In genomic region chr15:58568157-58568571, GRCh38 we compare ENCODE assay signal across 9 cellular contexts.
DNase-seq lines count a peak whose midpoint lies in the region; ATAC-seq, FAIRE-seq and TF ChIP-seq lines count a peak whose summit lies in the region.
"Had no signal": no experiment of that assay in that cellular context is flagged by ENCODE, and none has a peak within 500 bp of the region (broad histone marks: within the 10 kb centered on the region; RNA-seq: fewer than 3 reads in every experiment).

No MANE protein-coding gene starts in this region.

- H2BK120ac ChIP-seq in neuronal stem cell (ENCODE audit: low read depth, low read length) = no peak overlapping the region

- H3K79me2 ChIP-seq in GM12878 (ENCODE audit: control insufficient read depth, insufficient read depth, low read length) = no peaks in the 10 kb centered on the region

- peaks cover 3% of the 10 kb centered on the region for H3K4me1 ChIP-seq in GM12878 (ENCODE audit: control insufficient read depth, insufficient read depth, low read length)
- peaks cover 2 to 7% of the 10 kb centered on the region in 2 donors for H3K4me1 ChIP-seq in neuronal stem cell (ENCODE audit: control insufficient read depth in 2 of 2, insufficient read depth in 1 of 2, low read depth in 1 of 2, low read length in 2 of 2)
- H3K4me1 ChIP-seq: upper lobe of left lung had no signal

- no peak overlapping the region for H3K23ac ChIP-seq in neuronal stem cell (ENCODE audit: low read depth, low read length, poor library complexity)

- no peak for FAIRE-seq in GM12878 (lab: Jason Lieb, UNC)

- H3K27me3 ChIP-seq in GM12878 (replicated peaks in 1 of 2; ENCODE audit: control insufficient read depth in 2 of 2, insufficient read depth in 2 of 2, low read length in 1 of 2) = no peaks in the 10 kb centered on the region
- H3K27me3 ChIP-seq in neuronal stem cell (ENCODE audit: control insufficient read depth in 3 of 3, insufficient read depth in 3 of 3, low read depth in 1 of 3, low read length in 3 of 3) = peaks cover 0 to 2% (median 0%) of the 10 kb centered on the region in 3 experiments
- H3K27me3 ChIP-seq: upper lobe of left lung had no signal

- no peak for TF ChIP-seq POLR2A in GM12878 (IDR thresholded peaks at IDR 0.05; ENCODE audit: low read depth, low read length)

- no peak overlapping the region for H3K18ac ChIP-seq in neuronal stem cell (ENCODE audit: low read length)

- H2AK5ac ChIP-seq in neuronal stem cell (ENCODE audit: low read depth, low read length) = no peak overlapping the region

- intact Hi-C loops in GM12878 (cut with micrococcal nuclease; ENCODE audit: unreplicated experiment) = no loop called here

- no peak overlapping the region for H2BK5ac ChIP-seq in neuronal stem cell (ENCODE audit: low read length)

- H3K27ac ChIP-seq in GM12878 (ENCODE audit: control insufficient read depth, insufficient read depth) = no peak overlapping the region; the same call in 1 of the 2 replicates
- H3K27ac ChIP-seq in neuronal stem cell (replicated peaks; ENCODE audit: low read length) = no peak overlapping the region
- H3K27ac ChIP-seq: upper lobe of left lung had no signal

- no peak overlapping the region for H2BK12ac ChIP-seq in neuronal stem cell (ENCODE audit: low read length)

- POLR2A ChIA-PET in GM12878 (lab: Charles Lee) = no interaction called here

- H3K4me2 ChIP-seq in GM12878 (ENCODE audit: control insufficient read depth, insufficient read depth) = no peak overlapping the region
- no peak overlapping the region for H3K4me2 ChIP-seq in neuronal stem cell (ENCODE audit: insufficient read depth, low read length, poor library complexity, severe bottlenecking)

- no peaks in the 10 kb centered on the region; the same call in 2 of the 3 replicates for H3K9me3 ChIP-seq in GM12878 (replicated peaks; ENCODE audit: control insufficient read depth, insufficient read depth, low read length)
- peaks cover 2 to 4% of the 10 kb centered on the region in 2 donors for H3K9me3 ChIP-seq in neuronal stem cell (replicated peaks in 1 of 2; ENCODE audit: control insufficient read depth in 2 of 2, insufficient read depth in 1 of 2, low read depth in 1 of 2, low read length in 2 of 2)
- H3K9me3 ChIP-seq: upper lobe of left lung had no signal

- no peak for TF ChIP-seq CTCF in GM12878 (IDR thresholded peaks at IDR 0.05 in 2 of 3, conservative IDR thresholded peaks at IDR 0.05 in 1 of 3; ENCODE audit: control insufficient read depth in 2 of 3, extremely low read depth in 1 of 3, insufficient read depth in 1 of 3, low read depth in 3 of 3, low read length in 3 of 3)

- WGBS in GM12878 (ENCODE audit: insufficient coverage, insufficient replicate concordance, low lambda C conversion rate, missing lambda C conversion rate) = 39% methylated on average over 2 of the region's 2 CpGs
- WGBS in neuronal stem cell (ENCODE audit: extremely low coverage in 2 of 2, insufficient read length in 2 of 2, insufficient replicate concordance in 1 of 2), 2 donors = no CpG with 5 or more reads among the region's 2 CpGs

- H2BK15ac ChIP-seq in neuronal stem cell (ENCODE audit: low read length) = no peak overlapping the region

- SMC1A ChIA-PET in GM12878 (lab: Charles Lee; ENCODE audit: uncharacterized antibody, unreplicated experiment) = interaction anchor here (0.6 to 1.7 kb wide), 6 partner anchors 8 to 236 kb away, joined by 3 to 4 read pairs (median 3); no protein-coding TSS in a partner anchor

- no peak overlapping the region for H3K9ac ChIP-seq in GM12878 (ENCODE audit: control insufficient read depth, insufficient read depth, low read length)
- no peak overlapping the region for H3K9ac ChIP-seq in neuronal stem cell (ENCODE audit: low read depth, low read length, poor library complexity)

- H4K91ac ChIP-seq in neuronal stem cell (ENCODE audit: low read depth, low read length, poor library complexity) = no peak overlapping the region

- no peaks in the 10 kb centered on the region for H3K79me1 ChIP-seq in neuronal stem cell (ENCODE audit: low read depth, low read length)

- H3K36me3 ChIP-seq in GM12878 (ENCODE audit: control insufficient read depth in 2 of 2, insufficient read depth in 2 of 2, low read length in 1 of 2) = no peaks in the 10 kb centered on the region
- H3K36me3 ChIP-seq in neuronal stem cell (replicated peaks in 1 of 2; ENCODE audit: control insufficient read depth in 2 of 2, insufficient read depth in 2 of 2, low read length in 2 of 2) = no peaks in the 10 kb centered on the region
- H3K36me3 ChIP-seq: upper lobe of left lung had no signal

- RAD21 ChIA-PET in GM12878 (lab: Charles Lee; ENCODE audit: unreplicated experiment) = interaction anchor here (0.7 to 1.0 kb wide), 2 partner anchors 99 to 142 kb away, joined by 3 read pairs; no protein-coding TSS in a partner anchor

- no peak for TF ChIP-seq EP300 in GM12878 (IDR thresholded peaks at IDR 0.05; ENCODE audit: borderline replicate concordance in 1 of 2, control insufficient read depth in 1 of 2, low read depth in 2 of 2, low read length in 2 of 2)

- no peak overlapping the region for H4K8ac ChIP-seq in neuronal stem cell (ENCODE audit: low read depth, low read length)

- H4K20me1 ChIP-seq in GM12878 (ENCODE audit: control insufficient read depth, insufficient read depth) = no peaks in the 10 kb centered on the region

- CTCF ChIA-PET in GM12878 (lab: Yijun Ruan, JAX) = interaction anchor here (1.1 to 1.3 kb wide), 2 partner anchors 9 to 340 kb away, joined by 3 to 4 read pairs; no protein-coding TSS in a partner anchor

- in situ Hi-C loops in GM12878 (cut with MboI) = no loop called here

- no peak overlapping the region for H3K14ac ChIP-seq in neuronal stem cell (ENCODE audit: low read length)

- no peak for TF ChIP-seq RAD21 in GM12878 (IDR thresholded peaks at IDR 0.05; ENCODE audit: insufficient read depth, low read depth, low read length)

- no peak overlapping the region for H3K4ac ChIP-seq in neuronal stem cell (ENCODE audit: low read length)

- H2AFZ ChIP-seq in GM12878 (ENCODE audit: control insufficient read depth, low read depth, low read length) (peak overlapping the region; percentile 78), neuronal stem cell (ENCODE audit: low read length) (peak overlapping the region; percentile 78)

- H3K4me3 ChIP-seq in GM12878 (no peak overlapping the region), neuronal stem cell (ENCODE audit: low read length in 2 of 2) (no peak overlapping the region)
- H3K4me3 ChIP-seq: upper lobe of left lung had no signal

- no TSS peak for BruUV-seq in GM12878 (replicated peaks; lab: Mats Ljungman, UMichigan)

- DNase-seq in GDM1 (lab: John Stamatoyannopoulos, UW) = peak; percentile 12
- DNase-seq in NCI-H2029 treated with DMSO at 0.1 percent for 48 hours (lab: John Stamatoyannopoulos, UW) = peak; percentile 48
- no peak for DNase-seq in GM12878 (ENCODE audit: low read depth, low spot score)
- no peak for DNase-seq in neuronal stem cell (ENCODE audit: low spot score)
- no peak for DNase-seq in HuH-7 (ENCODE audit: low spot score)

- ATAC-seq in GM12878 (peak; percentile 50), HG03432 (IDR thresholded peaks at IDR 0.05; ENCODE audit: unreplicated experiment) (no peak), HG02571 (IDR thresholded peaks at IDR 0.05; ENCODE audit: unreplicated experiment) (no peak)
- ATAC-seq: Panc1 had no signal

TF ChIP-seq in GM12878, 131 proteins besides CTCF, POLR2A, EP300 and RAD21:
- no peak for TF ChIP-seq E2F8 (IDR thresholded peaks at IDR 0.05; ENCODE audit: low read depth, partially characterized antibody)
- no peak for TF ChIP-seq MAX (IDR thresholded peaks at IDR 0.05; ENCODE audit: low read depth, low read length)
- TF ChIP-seq ZSCAN29 (IDR thresholded peaks at IDR 0.05) = no peak
- TF ChIP-seq NR2C2 (IDR thresholded peaks at IDR 0.05; ENCODE audit: borderline replicate concordance, control insufficient read depth, insufficient read length, low read depth) = no peak
- TF ChIP-seq HDAC2 (IDR thresholded peaks at IDR 0.05) = no peak
- TF ChIP-seq RUNX3 (IDR thresholded peaks at IDR 0.05; ENCODE audit: low read length) = peak; percentile 37; the same call in 1 of the 2 replicates

Comparison
In these comparisons a context has a peak if more than half of its experiments do, and no peak if none do; other contexts are left out.
1. DNase-seq: peak in GDM1 (single experiment) and NCI-H2029 treated with DMSO at 0.1 percent for 48 hours (single experiment); none in GM12878 (single experiment), neuronal stem cell (single experiment) and HuH-7 (single experiment).